Comparison of ENCODE assay signal across 10 cellular contexts in the genomic region with DNA sequence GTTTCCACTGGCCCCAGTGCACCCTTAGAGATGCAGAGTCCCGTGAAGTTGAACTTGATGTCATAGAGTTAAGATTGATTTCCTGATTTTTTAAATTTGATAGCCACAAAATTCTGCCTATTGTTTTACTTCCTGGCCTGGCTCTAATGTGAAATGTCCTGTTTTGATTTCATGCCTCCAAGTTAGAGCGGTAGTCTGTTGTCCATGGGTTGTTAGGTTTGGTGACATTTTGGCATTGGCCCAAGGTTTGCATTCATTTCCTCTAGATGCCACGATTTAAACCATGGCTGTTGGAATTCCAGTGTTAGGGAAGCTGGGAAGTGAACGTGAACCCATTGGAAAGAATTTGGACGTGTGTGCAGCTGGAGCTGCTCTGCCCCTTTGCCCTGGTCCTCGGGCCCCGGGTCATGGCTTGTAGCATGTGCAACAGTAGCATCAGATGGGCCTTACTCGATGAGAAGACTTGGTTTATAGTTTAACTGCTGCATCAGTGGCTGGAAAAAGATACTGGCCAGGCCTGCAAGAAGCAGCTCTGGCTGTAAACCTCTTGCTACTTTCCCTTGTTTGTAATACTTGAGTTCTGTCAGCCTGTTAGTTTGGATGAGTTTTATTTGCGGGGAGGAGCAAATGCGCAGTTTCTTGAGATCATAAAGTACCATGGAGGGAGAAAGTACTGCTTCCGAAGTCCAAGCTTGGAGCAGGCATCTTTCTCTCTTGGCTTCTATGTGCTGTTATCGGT.
DNase-seq lines count a peak whose midpoint lies in the region; ATAC-seq and TF ChIP-seq lines count a peak whose summit lies in the region.
"Had no signal": no experiment of that assay in that cellular context is flagged by ENCODE, and none has a peak within 500 bp of the region (broad histone marks: within the 10 kb centered on the region; RNA-seq: fewer than 3 reads in every experiment).

No MANE protein-coding gene starts in this region.

- H3K4me1 ChIP-seq in SJCRH30 (peaks cover 22% of the 10 kb centered on the region), endodermal cell (ENCODE audit: control insufficient read depth, insufficient read depth, low read length) (peaks cover 18% of the 10 kb centered on the region), psoas muscle (peaks cover 19% of the 10 kb centered on the region)

- ATAC-seq in psoas muscle (peak in 3 of 4 donors; percentile 11 to 30 (median 27)), HG02588 (IDR thresholded peaks at IDR 0.05; ENCODE audit: unreplicated experiment) (no peak), HG02623 (IDR thresholded peaks at IDR 0.05; ENCODE audit: unreplicated experiment) (no peak)

- intact Hi-C loops in psoas muscle (cut with DNase I), result no loop called here

- no peaks in the 10 kb centered on the region for H3K9me3 Mint-ChIP-seq in endodermal cell

- H3K27ac Mint-ChIP-seq in endodermal cell, result peak overlapping the region; percentile 19

- H3K4me3 ChIP-seq in SJCRH30 (no peak overlapping the region), endodermal cell (ENCODE audit: low read length) (no peak overlapping the region), psoas muscle (peak overlapping the region; percentile 33)

- H3K27ac ChIP-seq in SJCRH30 (peak overlapping the region; percentile 31; the same call in 1 of the 2 replicates), endodermal cell (ENCODE audit: low read depth, low read length) (no peak overlapping the region), psoas muscle (no peak overlapping the region)
- H3K27ac ChIP-seq: KMS-11 had no signal

- no peak overlapping the region for H3K4me3 Mint-ChIP-seq in endodermal cell

- H3K4me1 Mint-ChIP-seq in endodermal cell, result peaks cover 38% of the 10 kb centered on the region

- H3K36me3 Mint-ChIP-seq in endodermal cell (ENCODE audit: low read depth), result peaks cover 9% of the 10 kb centered on the region

- H3K9ac ChIP-seq in endodermal cell (ENCODE audit: extremely low read depth, low read length, poor library complexity, severe bottlenecking), result no peak overlapping the region
- H3K9ac ChIP-seq: KMS-11 had no signal

- H3K9me3 ChIP-seq in SJCRH30 (replicated peaks) (no peaks in the 10 kb centered on the region), endodermal cell (ENCODE audit: control insufficient read depth, low read length) (no peaks in the 10 kb centered on the region), psoas muscle (no peaks in the 10 kb centered on the region)

- TF ChIP-seq CTCF in endodermal cell (conservative IDR thresholded peaks at IDR 0.05) (no peak), psoas muscle (IDR thresholded peaks at IDR 0.05) (no peak)

- peaks cover 2% of the 10 kb centered on the region for H3K27me3 Mint-ChIP-seq in endodermal cell (ENCODE audit: insufficient read depth)

- DNase-seq in Caki2 (ENCODE audit: low read depth) (peak; percentile 23), SJCRH30 (peak; percentile 34 to 53), endodermal cell (no peak), psoas muscle (no peak), NCI-H2029 treated with DMSO at 0.1 percent for 48 hours (lab: John Stamatoyannopoulos, UW) (no peak), NCI-H226 (no peak)
- DNase-seq: stimulated activated CD4-positive, alpha-beta T cell treated with anti-CD3 and anti-CD28 coated beads, Interleukin-2, amount 100 ng/mL, for 24 hours had no signal

- H3K27me3 ChIP-seq in SJCRH30, result no peaks in the 10 kb centered on the region
- H3K27me3 ChIP-seq in endodermal cell (ENCODE audit: control insufficient read depth, insufficient read depth, low read length, poor library complexity, severe bottlenecking), result peaks cover 14% of the 10 kb centered on the region
- H3K27me3 ChIP-seq in psoas muscle (ENCODE audit: insufficient read depth in 3 of 3, low read length in 2 of 3), result no peaks in the 10 kb centered on the region

- in situ Hi-C loops in Caki2 (cut with HindIII; ENCODE audit: low pct_unique_long_range_greater_than_20kb, low sequenced_read_pairs), result no loop called here

- 89 to 94% methylated on average over 12 of the region's 12 CpGs for WGBS in endodermal cell (ENCODE audit: insufficient coverage in 1 of 2, insufficient read length in 1 of 2), 2 experiments
- WGBS in psoas muscle, 3 donors, result 38 to 52% (median 47%) methylated on average over 12 of the region's 12 CpGs

- H3K36me3 ChIP-seq in SJCRH30 (peaks cover 8% of the 10 kb centered on the region; the same call in 1 of the 2 replicates), endodermal cell (ENCODE audit: control insufficient read depth, insufficient read depth, low read length) (no peaks in the 10 kb centered on the region), psoas muscle (ENCODE audit: insufficient read depth in 1 of 2, low read depth in 1 of 2) (peaks cover 0 to 6% of the 10 kb centered on the region in 2 donors)

Comparison
In these comparisons a context has a peak if more than half of its experiments do, and no peak if none do; other contexts are left out.
1. DNase-seq: peak in Caki2 (single experiment) and SJCRH30 (2 of 2); none in endodermal cell (single experiment), psoas muscle (0 of 2), NCI-H2029 treated with DMSO at 0.1 percent for 48 hours (single experiment) and NCI-H226 (single experiment).
2. ATAC-seq: peak in psoas muscle (3 of 4); none in HG02588 (single experiment) and HG02623 (single experiment).